In genomic region chr9:89533396-89534187, GRCh38 we compare ENCODE assay signal across 14 cellular contexts. TPM values are rescaled to one million over a fixed set of nuclear protein-coding genes. Genes with fewer than 3 reads are reported as not detected.
DNase-seq lines count a peak whose midpoint lies in the region; ATAC-seq, FAIRE-seq and TF ChIP-seq lines count a peak whose summit lies in the region.
"Had no signal": no experiment of that assay in that cellular context is flagged by ENCODE, and none has a peak within 500 bp of the region (broad histone marks: within the 10 kb centered on the region; RNA-seq: fewer than 3 reads in every experiment).

No MANE protein-coding gene starts in this region.

- H3K9me3 ChIP-seq in HEK293 (ENCODE audit: control insufficient read depth, insufficient read depth, low read depth, low read length) (no peaks in the 10 kb centered on the region), K562 (replicated peaks; ENCODE audit: control insufficient read depth, insufficient read depth, low read depth, low read length) (no peaks in the 10 kb centered on the region), colonic mucosa (no peaks in the 10 kb centered on the region), WERI-Rb-1 (ENCODE audit: severe bottlenecking) (peaks cover 4% of the 10 kb centered on the region)
- H3K9me3 ChIP-seq: right atrium auricular region had no signal

- H2AFZ ChIP-seq in K562 (ENCODE audit: low read depth, low read length), result no peak overlapping the region

- no peak for FAIRE-seq in K562 (lab: Jason Lieb, UNC)

- POLR2A ChIA-PET in HEK293 (lab: Yijun Ruan, JAX) (no interaction called here), K562 (lab: Yijun Ruan, JAX) (interaction anchor here (0.7 kb wide), 1 partner anchor 82 kb away, joined by 3 read pairs; no protein-coding TSS in a partner anchor)

- intact Hi-C loops in K562 (cut with micrococcal nuclease) (no loop called here), colonic mucosa (cut with DNase I) (no loop called here)

- WGBS in K562 (ENCODE audit: insufficient coverage, low coverage, missing lambda C conversion rate), result 1% methylated on average over 11 of the region's 11 CpGs

- TF ChIP-seq RAD21 in K562 (CRISPR knock-in tag; conservative IDR thresholded peaks at IDR 0.05 in 1 of 2, IDR thresholded peaks at IDR 0.05 in 1 of 2), result no peak

- CTCF ChIA-PET in HEK293 (lab: Yijun Ruan, JAX), result interaction anchor here (0.8 to 2.0 kb wide), 2 partner anchors 15 to 208 kb away, joined by 4 to 11 read pairs; no protein-coding TSS in a partner anchor
- CTCF ChIA-PET in K562 (lab: Yijun Ruan, JAX; ENCODE audit: low intra/inter-chr PET ratio), result interaction anchor here (0.7 kb wide), 1 partner anchor 537 kb away, joined by 5 read pairs; no protein-coding TSS in a partner anchor

- TF ChIP-seq CTCF in HEK293 (tag by site-specific recombination; IDR thresholded peaks at IDR 0.05) (no peak), K562 (IDR thresholded peaks at IDR 0.05 in 2 of 3, conservative IDR thresholded peaks at IDR 0.05 in 1 of 3; ENCODE audit: insufficient read depth in 2 of 3, low read depth in 1 of 3, low read length in 3 of 3) (no peak), colonic mucosa (IDR thresholded peaks at IDR 0.05) (no peak), WERI-Rb-1 (IDR thresholded peaks at IDR 0.05; ENCODE audit: low read depth, low read length) (no peak)

- H3K9me1 ChIP-seq in K562 (ENCODE audit: control insufficient read depth, insufficient read depth, low read length), result no peaks in the 10 kb centered on the region

- no peaks in the 10 kb centered on the region for H3K4me1 ChIP-seq in HEK293 (ENCODE audit: control insufficient read depth, insufficient read depth, low read length)
- H3K4me1 ChIP-seq in K562 (replicated peaks in 1 of 2; ENCODE audit: control insufficient read depth in 2 of 2, insufficient read depth in 2 of 2, low read length in 2 of 2), result no peaks in the 10 kb centered on the region; a peak in 1 of 5 replicates
- no peaks in the 10 kb centered on the region for H3K4me1 ChIP-seq in colonic mucosa
- H3K4me1 ChIP-seq: right atrium auricular region had no signal

- TF ChIP-seq EP300 in K562 (IDR thresholded peaks at IDR 0.05; ENCODE audit: low read length), result no peak

- H3K4me3 ChIP-seq in HEK293 (ENCODE audit: low read depth, low read length) (no peak overlapping the region), K562 (no peak overlapping the region), colonic mucosa (no peak overlapping the region), WERI-Rb-1 (ENCODE audit: low read depth, low read length) (no peak overlapping the region)
- H3K4me3 ChIP-seq: BLaER1 treated with 17β-estradiol and CSF1 and Interleukin-3, amounts not matched to agents 10 nM and 100 nM; right atrium auricular region had no signal

- no peaks in the 10 kb centered on the region for H3K79me2 ChIP-seq in K562 (ENCODE audit: control insufficient read depth, insufficient read depth, low read length)

- H3K27me3 ChIP-seq in K562 (ENCODE audit: control insufficient read depth in 2 of 2, insufficient read depth in 2 of 2, low read length in 2 of 2) (peaks cover 0 to 8% of the 10 kb centered on the region in 2 experiments; a peak in 1 of 5 replicates), colonic mucosa (no peaks in the 10 kb centered on the region), WERI-Rb-1 (ENCODE audit: insufficient read depth, low read depth, severe bottlenecking) (no peaks in the 10 kb centered on the region)
- H3K27me3 ChIP-seq: right atrium auricular region had no signal

- H3K36me3 ChIP-seq in HEK293 (ENCODE audit: control insufficient read depth in 2 of 2, insufficient read depth in 1 of 2, low read length in 2 of 2) (no peaks in the 10 kb centered on the region), K562 (ENCODE audit: control insufficient read depth, insufficient read depth, low read length) (no peaks in the 10 kb centered on the region), colonic mucosa (no peaks in the 10 kb centered on the region), WERI-Rb-1 (no peaks in the 10 kb centered on the region)
- H3K36me3 ChIP-seq: BLaER1 treated with 17β-estradiol and CSF1 and Interleukin-3, amounts not matched to agents 10 nM and 100 nM; right atrium auricular region had no signal

- DNase-seq in Ammon's horn (ENCODE audit: low spot score), result peak; percentile 51
- DNase-seq in K562 (ENCODE audit: extremely low read depth in 1 of 4, low spot score in 3 of 4), result no peak
- peak; percentile 47 for DNase-seq in mesenteric fat pad (ENCODE audit: low spot score)
- no peak for DNase-seq in GM19240 (ENCODE audit: insufficient read length, low spot score)
- DNase-seq in NCI-H1436 (lab: John Stamatoyannopoulos, UW), result no peak
- DNase-seq in colonic mucosa, result no peak
- no peak for DNase-seq in WERI-Rb-1
- DNase-seq: GDM1; NCI-H1105; stimulated activated CD4-positive, alpha-beta T cell treated with anti-CD3 and anti-CD28 coated beads, Interleukin-4, amount 100 ng/mL, for 4 hours had no signal

- no TSS peak for BruUV-seq in K562 (replicated peaks; lab: Mats Ljungman, UMichigan)

- no peak for ATAC-seq in K562
- ATAC-seq: HCT116 had no signal

- H3K4me2 ChIP-seq in K562 (ENCODE audit: insufficient read depth, low read length), result no peak overlapping the region
- H3K4me2 ChIP-seq: BLaER1 treated with 17β-estradiol and CSF1 and Interleukin-3, amounts not matched to agents 10 nM and 100 nM had no signal

- TF ChIP-seq POLR2A in K562 (conservative IDR thresholded peaks at IDR 0.05), result no peak

- H4K20me1 ChIP-seq in K562 (replicated peaks; ENCODE audit: control insufficient read depth, insufficient read depth, low read length), result no peaks in the 10 kb centered on the region
- H4K20me1 ChIP-seq: BLaER1 treated with 17β-estradiol and CSF1 and Interleukin-3, amounts not matched to agents 10 nM and 100 nM had no signal

- H3K27ac ChIP-seq in HEK293 (ENCODE audit: extremely low read depth, low read depth, low read length), result no peak overlapping the region
- no peak overlapping the region for H3K27ac ChIP-seq in K562 (ENCODE audit: extremely low read depth, low read depth, low read length)
- no peak overlapping the region for H3K27ac ChIP-seq in colonic mucosa
- H3K27ac ChIP-seq in WERI-Rb-1, result no peak overlapping the region
- H3K27ac ChIP-seq: right atrium auricular region had no signal

- H3K9ac ChIP-seq in K562 (ENCODE audit: insufficient read depth in 1 of 2, low read depth in 2 of 2, low read length in 2 of 2), result no peak overlapping the region
- H3K9ac ChIP-seq in colonic mucosa (ENCODE audit: low read depth in 2 of 2, low read length in 2 of 2), result no peak overlapping the region
- H3K9ac ChIP-seq: BLaER1 treated with 17β-estradiol and CSF1 and Interleukin-3, amounts not matched to agents 10 nM and 100 nM had no signal

- in situ Hi-C loops in K562 (cut with MboI), result no loop called here

TF ChIP-seq in HEK293, 187 proteins besides CTCF, POLR2A, EP300 and RAD21:
- TF ChIP-seq ZIC2 (tag by site-specific recombination; IDR thresholded peaks at IDR 0.05) (peak; percentile 42), ZNF175 (tag by site-specific recombination; IDR thresholded peaks at IDR 0.05) (no peak)

TF ChIP-seq in K562, 482 proteins besides CTCF, POLR2A, EP300 and RAD21:
- TF ChIP-seq HES1 (IDR thresholded peaks at IDR 0.05; ENCODE audit: low read depth), result no peak
- peak; percentile 45 for TF ChIP-seq RFX1 (IDR thresholded peaks at IDR 0.05)
TF ChIP-seq in K562: peak in this region for 1.

RNA-seq across cellular contexts. Expression of gene SEMA4D, which starts 35.7 kb away (rescaled TPM):
- 6.2 and 8.7 TPM in 2 replicates for total RNA-seq in K562 (2011; cell fraction: chromatin; rRNA removed; ENCODE audit: low replicate concordance)
- total RNA-seq in K562 (2011; cell fraction: nucleolus; rRNA removed), result 4.2 and 8.3 TPM in 2 replicates
- total RNA-seq in K562 (2011; cell fraction: nucleoplasm; rRNA removed), result 5.5 and 5.9 TPM in 2 replicates
- total RNA-seq in K562 (2014; rRNA removed) (2.3 and 2.5 TPM in 2 replicates), K562 (2014; rRNA removed; fragmentation: Illumina TruSeq; extraction: Trizol) (1.4 and 1.8 TPM in 2 replicates), K562 (2015; rRNA removed; fragmentation: Illumina TruSeq; extraction: Trizol) (1.4 and 1.8 TPM in 2 replicates), K562 (2021) (4.7 and 5.1 TPM in 2 replicates), mesenteric fat pad (16.9 TPM), colonic mucosa (10 to 100 TPM; 14.7 to 19.0 TPM)
- polyA plus RNA-seq in K562 (2011; rRNA removed) (0.64 and 0.68 TPM in 2 replicates), K562 (2014; fragmentation: Illumina TruSeq; extraction: Trizol) (1.9 and 2.7 TPM in 2 replicates), K562 (2014; fragmentation: Nextera tagmentation; extraction: Ambion mirVana) (under 1 TPM; 0.38 to 0.45 TPM), K562 (2014; rRNA removed) (1.3 and 1.9 TPM in 2 replicates)
- 0.46 and 1.0 TPM in 2 replicates for polyA plus RNA-seq in K562 (2011; cell fraction: cytosol; rRNA removed)
- 2.3 and 5.1 TPM in 2 replicates for polyA plus RNA-seq in K562 (2011; cell fraction: nucleus; rRNA removed)
- 1.7 and 2.5 TPM in 2 replicates for polyA plus RNA-seq in K562 (2012)
- polyA minus RNA-seq in K562 (2011; rRNA and poly(A)+ RNA removed), result 0.99 and 1.4 TPM in 2 replicates
- 1.7 TPM in 1 of 2 replicates, not detected in the other for polyA minus RNA-seq in K562 (2011; cell fraction: cytosol; rRNA and poly(A)+ RNA removed)
- polyA minus RNA-seq in K562 (2011; cell fraction: nucleus; rRNA and poly(A)+ RNA removed), result 2.4 and 5.3 TPM in 2 replicates

Comparison
In these comparisons a context has a peak if more than half of its experiments do, and no peak if none do; other contexts are left out.
1. DNase-seq: peak in Ammon's horn (single experiment) and mesenteric fat pad (single experiment); none in K562 (0 of 4), GM19240 (single experiment), NCI-H1436 (single experiment), colonic mucosa (single experiment) and WERI-Rb-1 (single experiment).